8 cellular contexts compared by ENCODE assay signal in the genomic region with DNA sequence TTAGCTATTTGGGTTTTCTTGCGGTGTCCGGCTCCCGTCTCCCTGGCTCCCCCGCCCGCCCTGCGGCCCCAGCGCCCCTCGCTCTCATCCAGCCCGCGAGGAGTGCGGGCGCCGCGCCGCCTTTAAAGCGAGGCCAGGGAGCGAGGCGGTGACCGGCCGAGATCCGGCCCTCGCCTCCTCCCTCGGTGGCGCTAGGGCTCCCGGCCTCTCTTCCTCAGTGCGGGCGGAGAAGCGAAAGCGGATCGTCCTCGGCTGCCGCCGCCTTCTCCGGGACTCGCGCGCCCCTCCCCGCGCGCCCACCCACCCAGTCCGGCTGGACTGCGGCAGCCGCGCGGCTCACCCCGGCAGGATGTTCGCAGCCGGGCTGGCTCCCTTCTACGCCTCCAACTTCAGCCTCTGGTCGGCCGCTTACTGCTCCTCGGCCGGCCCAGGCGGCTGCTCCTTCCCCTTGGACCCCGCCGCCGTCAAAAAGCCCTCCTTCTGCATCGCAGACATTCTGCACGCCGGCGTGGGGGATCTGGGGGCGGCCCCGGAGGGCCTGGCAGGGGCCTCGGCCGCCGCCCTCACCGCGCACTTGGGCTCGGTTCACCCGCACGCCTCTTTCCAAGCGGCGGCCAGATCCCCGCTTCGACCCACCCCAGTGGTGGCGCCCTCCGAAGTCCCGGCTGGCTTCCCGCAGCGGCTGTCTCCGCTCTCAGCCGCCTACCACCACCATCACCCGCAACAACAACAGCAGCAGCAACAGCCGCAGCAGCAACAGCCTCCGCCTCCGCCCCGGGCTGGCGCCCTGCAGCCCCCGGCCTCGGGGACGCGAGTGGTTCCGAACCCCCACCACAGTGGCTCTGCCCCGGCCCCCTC. TPM values are rescaled to one million over a fixed set of nuclear protein-coding genes. Genes with fewer than 3 reads are reported as not detected.
DNase-seq lines count a peak whose midpoint lies in the region; ATAC-seq, FAIRE-seq and TF ChIP-seq lines count a peak whose summit lies in the region.

No MANE protein-coding gene starts in this region.

- H3K27me3 ChIP-seq in H9 (ENCODE audit: insufficient read depth, low read length), result peaks cover 93% of the 10 kb centered on the region

- H3K36me3 ChIP-seq in kidney (ENCODE audit: control insufficient read depth in 1 of 2, insufficient read depth in 2 of 2, low read length in 2 of 2), result no peaks in the 10 kb centered on the region

- H3K9me3 ChIP-seq in H9 (ENCODE audit: control insufficient read depth, low read depth, low read length), result no peaks in the 10 kb centered on the region
- no peaks in the 10 kb centered on the region for H3K9me3 ChIP-seq in kidney (ENCODE audit: control insufficient read depth in 1 of 2, low read length in 2 of 2)

- peaks cover 36% of the 10 kb centered on the region for H3K4me1 Mint-ChIP-seq in activated T-cell treated with anti-CD3 and anti-CD28 coated beads, Interleukin-2, amount 50 U/mL, for 24 hours (ENCODE audit: low read depth)
- H3K4me1 Mint-ChIP-seq in H9 (peaks cover 51 to 73% of the 10 kb centered on the region in 2 experiments), brain (peaks cover 66% of the 10 kb centered on the region)
- H3K4me1 Mint-ChIP-seq in stimulated activated memory B cell treated with anti-CD40 and anti-IgM and Interleukin-4, amounts not matched to agents 10 μg/mL and 1 μg/mL and 100 μg/mL, for 72 hours, result peaks cover 57% of the 10 kb centered on the region

- H2BK5ac ChIP-seq in H9 (ENCODE audit: insufficient read length, low read length), result no peak overlapping the region

- peak overlapping the region; percentile 71 for H3K4me3 Mint-ChIP-seq in activated T-cell treated with anti-CD3 and anti-CD28 coated beads, Interleukin-2, amount 50 U/mL, for 24 hours
- H3K4me3 Mint-ChIP-seq in H9, result peak overlapping the region; percentile 57 to 86
- H3K4me3 Mint-ChIP-seq in brain, result peak overlapping the region; percentile 76 to 86 (median 83)
- peak overlapping the region; percentile 99 for H3K4me3 Mint-ChIP-seq in stimulated activated memory B cell treated with anti-CD40 and anti-IgM and Interleukin-4, amounts not matched to agents 10 μg/mL and 1 μg/mL and 100 μg/mL, for 72 hours

- H3K27ac ChIP-seq in H9 (ENCODE audit: insufficient read length, low read depth, low read length) (no peak overlapping the region), kidney (ENCODE audit: low read depth in 2 of 2, low read length in 2 of 2) (peak overlapping the region; percentile 83 to 85)

- no peak overlapping the region for H2BK12ac ChIP-seq in H9 (ENCODE audit: insufficient read length, low read depth, low read length)

- H3K4me2 ChIP-seq in H9 (ENCODE audit: insufficient read depth, insufficient read length, low read length), result peak overlapping the region; percentile 59

- H3K4me1 ChIP-seq in H9 (ENCODE audit: insufficient read depth, low read length) (no peaks in the 10 kb centered on the region), kidney (ENCODE audit: control insufficient read depth in 1 of 2, insufficient read depth in 1 of 2, low read depth in 1 of 2, low read length in 2 of 2) (peaks cover 0 to 5% of the 10 kb centered on the region in 2 donors)

- no peak overlapping the region for H4K91ac ChIP-seq in H9 (ENCODE audit: insufficient read length, low read depth, low read length)

- H2AK5ac ChIP-seq in H9 (ENCODE audit: insufficient read length, low read length), result no peak overlapping the region

- no peak for FAIRE-seq in kidney (lab: Jason Lieb, UNC)

- H3K23ac ChIP-seq in H9 (ENCODE audit: insufficient read length, low read depth, low read length), result no peak overlapping the region

- H3K79me1 ChIP-seq in H9 (ENCODE audit: insufficient read depth, low read depth, low read length, poor library complexity, severe bottlenecking), result no peaks in the 10 kb centered on the region

- no peak overlapping the region for H2BK20ac ChIP-seq in H9 (ENCODE audit: low read depth, low read length, poor library complexity, severe bottlenecking)

- no peak overlapping the region for H2BK15ac ChIP-seq in H9 (ENCODE audit: low read depth, low read length)

- no peak for DNase-seq in activated T-cell treated with anti-CD3 and anti-CD28 coated beads, Interleukin-2, amount 50 U/mL, for 24 hours
- no peak for DNase-seq in activated T-cell treated with anti-CD3 and anti-CD28 coated beads, Interleukin-2, amount 50 U/mL, for 1 hour
- DNase-seq in H9 (peak; percentile 50), NCI-H1417 (lab: John Stamatoyannopoulos, UW) (peak in 2 of 3 experiments; percentile 85 to 88), kidney (peak; percentile 89), AML-193 (lab: John Stamatoyannopoulos, UW) (no peak)

- H3K56ac ChIP-seq in H9 (ENCODE audit: insufficient read length, low read depth, low read length), result no peak overlapping the region

- H3K14ac ChIP-seq in H9 (ENCODE audit: insufficient read depth, low read length), result no peak overlapping the region

- no peak overlapping the region for H3K4ac ChIP-seq in H9 (ENCODE audit: low read depth, low read length)

- H3K79me2 ChIP-seq in H9 (ENCODE audit: insufficient read depth, low read length), result no peaks in the 10 kb centered on the region

- TF ChIP-seq CTCF in H9 (conservative IDR thresholded peaks at IDR 0.05) (no peak), brain (conservative IDR thresholded peaks at IDR 0.05) (no peak), kidney (IDR thresholded peaks at IDR 0.05; ENCODE audit: borderline replicate concordance, extremely low read depth, insufficient read depth) (no peak)

- no peak overlapping the region for H2AFZ ChIP-seq in H9 (ENCODE audit: low read length)

- H3K27ac Mint-ChIP-seq in activated T-cell treated with anti-CD3 and anti-CD28 coated beads, Interleukin-2, amount 50 U/mL, for 24 hours, result no peak overlapping the region
- H3K27ac Mint-ChIP-seq in H9 (no peak overlapping the region), brain (peak overlapping the region in 1 of 5 experiments; percentile 56)
- peak overlapping the region; percentile 93 for H3K27ac Mint-ChIP-seq in stimulated activated memory B cell treated with anti-CD40 and anti-IgM and Interleukin-4, amounts not matched to agents 10 μg/mL and 1 μg/mL and 100 μg/mL, for 72 hours

- H4K8ac ChIP-seq in H9 (replicated peaks; ENCODE audit: insufficient read length, low read depth, low read length), result no peak overlapping the region

- ATAC-seq in stimulated activated memory B cell treated with anti-CD40 and anti-IgM and Interleukin-4, amounts not matched to agents 10 μg/mL and 1 μg/mL and 100 μg/mL, for 72 hours, result peak; percentile 63

- H3K27me3 Mint-ChIP-seq in activated T-cell treated with anti-CD3 and anti-CD28 coated beads, Interleukin-2, amount 50 U/mL, for 24 hours, result peaks cover 91% of the 10 kb centered on the region
- H3K27me3 Mint-ChIP-seq in H9 (ENCODE audit: low read depth) (peaks cover 100% of the 10 kb centered on the region), brain (peaks cover 100% of the 10 kb centered on the region)
- no peaks in the 10 kb centered on the region for H3K27me3 Mint-ChIP-seq in stimulated activated memory B cell treated with anti-CD40 and anti-IgM and Interleukin-4, amounts not matched to agents 10 μg/mL and 1 μg/mL and 100 μg/mL, for 72 hours

- no peak overlapping the region for H3T11ph ChIP-seq in H9 (ENCODE audit: low read length)

- no CpG with 5 or more reads among the region's 94 CpGs for WGBS in H9 (ENCODE audit: extremely low coverage, insufficient read length, low lambda C conversion rate)

- peak overlapping the region; percentile 33 to 48 for H3K4me3 ChIP-seq in kidney (ENCODE audit: low read length in 2 of 2)

- no peak overlapping the region for H2BK120ac ChIP-seq in H9 (ENCODE audit: low read depth, low read length, poor library complexity, severe bottlenecking)

- H3K23me2 ChIP-seq in H9 (ENCODE audit: insufficient read length, low read depth, low read length, poor library complexity, severe bottlenecking), result peaks cover 16% of the 10 kb centered on the region

- H3K9me3 Mint-ChIP-seq in activated T-cell treated with anti-CD3 and anti-CD28 coated beads, Interleukin-2, amount 50 U/mL, for 24 hours, result no peaks in the 10 kb centered on the region
- H3K9me3 Mint-ChIP-seq in H9 (peaks cover 0 to 3% of the 10 kb centered on the region in 2 experiments; a peak in 2 of 5 replicates), brain (peaks cover 0 to 6% (median 0%) of the 10 kb centered on the region in 5 experiments)
- H3K9me3 Mint-ChIP-seq in stimulated activated memory B cell treated with anti-CD40 and anti-IgM and Interleukin-4, amounts not matched to agents 10 μg/mL and 1 μg/mL and 100 μg/mL, for 72 hours, result no peaks in the 10 kb centered on the region

- H3K36me3 Mint-ChIP-seq in activated T-cell treated with anti-CD3 and anti-CD28 coated beads, Interleukin-2, amount 50 U/mL, for 24 hours (ENCODE audit: low read depth), result no peaks in the 10 kb centered on the region
- H3K36me3 Mint-ChIP-seq in H9 (ENCODE audit: insufficient read depth in 1 of 3, low read depth in 3 of 3), result no peaks in the 10 kb centered on the region; a peak in 2 of 7 replicates
- H3K36me3 Mint-ChIP-seq in brain, result no peaks in the 10 kb centered on the region
- peaks cover 35% of the 10 kb centered on the region for H3K36me3 Mint-ChIP-seq in stimulated activated memory B cell treated with anti-CD40 and anti-IgM and Interleukin-4, amounts not matched to agents 10 μg/mL and 1 μg/mL and 100 μg/mL, for 72 hours

- no peak overlapping the region for H4K5ac ChIP-seq in H9 (ENCODE audit: insufficient read length, low read depth, low read length)

- intact Hi-C loops in kidney (cut with DNase I), result loop anchor here (10.0 kb wide), 1 partner anchor 555 kb away; no protein-coding TSS in a partner anchor

- H3K9ac ChIP-seq in H9 (ENCODE audit: extremely low read depth, insufficient read length, low read length), result no peak overlapping the region
- H3K9ac ChIP-seq in kidney (ENCODE audit: low read length in 2 of 2), result peak overlapping the region; percentile 24 to 54

- no peak overlapping the region for H3K18ac ChIP-seq in H9 (ENCODE audit: insufficient read length, low read depth, low read length)

- no peaks in the 10 kb centered on the region for H4K20me1 ChIP-seq in H9 (ENCODE audit: control insufficient read depth, insufficient read depth, insufficient read length)

RNA-seq across cellular contexts. Expression of gene HLX, which starts 0.5 kb away (rescaled TPM):
- total RNA-seq in H9 (2021) (0.37 and 0.88 TPM in 2 replicates), kidney (8.2 TPM)
- polyA plus RNA-seq in brain (ENCODE audit: insufficient read depth, low read depth, low replicate concordance) (1.8 TPM), kidney (ENCODE audit: insufficient read depth, low read depth, low replicate concordance) (4.7 TPM)

Comparison
In these comparisons a context has a peak if more than half of its experiments do, and no peak if none do; other contexts are left out.
1. DNase-seq: peak in H9 (single experiment), NCI-H1417 (2 of 3) and kidney (single experiment); none in activated T-cell treated with anti-CD3 and anti-CD28 coated beads, Interleukin-2, amount 50 U/mL, for 24 hours (single experiment), activated T-cell treated with anti-CD3 and anti-CD28 coated beads, Interleukin-2, amount 50 U/mL, for 1 hour (single experiment) and AML-193 (0 of 2).
2. Peak in every context shown above with its lines, with median percentiles within 50 percentile points of each other: H3K4me3 Mint-ChIP-seq.